Comparison of ENCODE assay signal across 19 cellular contexts in the genomic region with DNA sequence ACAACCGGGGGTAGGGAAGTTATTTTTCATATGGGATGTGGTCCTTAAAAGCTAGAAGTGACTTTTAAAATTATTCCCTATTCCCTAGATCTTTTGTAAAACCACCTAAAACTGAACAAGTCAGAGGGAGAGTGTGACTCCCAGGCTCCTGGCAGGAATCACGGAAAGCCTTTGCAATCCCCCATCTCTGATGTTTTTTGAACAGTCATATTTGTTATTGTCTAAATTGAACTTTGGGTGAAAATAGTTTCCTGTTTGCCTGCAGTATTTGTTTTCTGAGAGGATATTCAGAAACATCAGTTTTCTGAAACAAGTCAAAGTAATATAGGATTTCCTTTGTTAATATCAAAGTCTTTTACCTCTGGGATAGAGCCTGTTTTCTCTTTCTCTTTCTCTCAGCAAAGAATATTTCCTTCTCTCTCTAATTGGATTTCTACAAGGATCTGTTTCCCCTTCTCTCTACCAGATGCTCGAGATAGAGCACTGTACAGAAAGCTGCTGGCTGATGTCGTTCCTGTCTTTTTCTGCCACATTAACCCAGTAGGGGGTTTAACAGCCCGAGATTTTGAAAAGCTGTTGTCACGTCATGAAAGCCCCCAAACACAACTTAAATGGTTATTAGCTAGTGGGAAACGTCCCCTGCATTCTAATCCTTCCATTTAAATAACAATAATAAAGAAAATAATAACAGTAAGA.
"Had no signal": no experiment of that assay in that cellular context is flagged by ENCODE, and none has a peak within 500 bp of the region (broad histone marks: within the 10 kb centered on the region; RNA-seq: fewer than 3 reads in every experiment).

No MANE protein-coding gene starts in this region.

- H3K4me3 ChIP-seq: ascending aorta, left ventricle myocardium inferior, pancreas, prostate gland, stomach, thyroid gland had no signal

- H3K27ac ChIP-seq: ascending aorta, brain microvascular endothelial cell, epithelial cell of prostate, left ventricle myocardium inferior, pancreas, prostate gland, thyroid gland had no signal

- H3K4me1 ChIP-seq: ascending aorta, pancreas, prostate gland had no signal

- H3K27me3 ChIP-seq: ascending aorta, brain microvascular endothelial cell, pancreas, stomach, thyroid gland had no signal

- H3K9me3 Mint-ChIP-seq: activated naive CD4-positive, alpha-beta T cell treated with anti-CD3 and anti-CD28 coated beads, Interleukin-2, amount 10 ng/mL, durations not matched to agents 7 days and 5 days; activated naive CD8-positive, alpha-beta T cell treated with anti-CD3 and anti-CD28 coated beads, Interleukin-2, amount 10 ng/mL, durations not matched to agents 7 days and 5 days; activated T-cell treated with anti-CD3 and anti-CD28 coated beads, Interleukin-2, amount 50 U/mL, for 24 hours; naive B cell; nephron progenitor cell; stimulated activated naive B cell treated with anti-CD40 and anti-IgM and Interleukin-4, amounts not matched to agents 10 μg/mL and 1 μg/mL and 100 μg/mL, for 72 hours had no signal

- H3K9me3 ChIP-seq: ascending aorta, left ventricle myocardium inferior, pancreas, prostate gland, stomach, thyroid gland had no signal

- FAIRE-seq: frontal cortex, pancreas, TTC549 had no signal

- DNase-seq: activated CD4-positive, alpha-beta T cell treated with anti-CD3 and anti-CD28 coated beads, Interleukin-2, amount 50 U/mL, for 4 hours; activated gamma-delta T cell; cortex of kidney; naive B cell; stimulated activated naive B cell treated with anti-CD40 and anti-IgM and Interleukin-4, amounts not matched to agents 10 μg/mL and 1 μg/mL and 100 μg/mL, for 72 hours had no signal

- H3K36me3 ChIP-seq: ascending aorta, brain microvascular endothelial cell, left ventricle myocardium inferior, pancreas, prostate gland, stomach, thyroid gland had no signal

- H3K27me3 Mint-ChIP-seq: activated T-cell treated with anti-CD3 and anti-CD28 coated beads, Interleukin-2, amount 50 U/mL, for 24 hours; naive B cell; stimulated activated naive B cell treated with anti-CD40 and anti-IgM and Interleukin-4, amounts not matched to agents 10 μg/mL and 1 μg/mL and 100 μg/mL, for 72 hours had no signal

- H3K4me1 Mint-ChIP-seq: activated naive CD4-positive, alpha-beta T cell treated with anti-CD3 and anti-CD28 coated beads, Interleukin-2, amount 10 ng/mL, durations not matched to agents 7 days and 5 days; activated naive CD8-positive, alpha-beta T cell treated with anti-CD3 and anti-CD28 coated beads, Interleukin-2, amount 10 ng/mL, durations not matched to agents 7 days and 5 days; naive B cell; stimulated activated naive B cell treated with anti-CD40 and anti-IgM and Interleukin-4, amounts not matched to agents 10 μg/mL and 1 μg/mL and 100 μg/mL, for 72 hours had no signal

- H3K4me3 Mint-ChIP-seq: activated naive CD4-positive, alpha-beta T cell treated with anti-CD3 and anti-CD28 coated beads, Interleukin-2, amount 10 ng/mL, durations not matched to agents 7 days and 5 days; activated naive CD8-positive, alpha-beta T cell treated with anti-CD3 and anti-CD28 coated beads, Interleukin-2, amount 10 ng/mL, durations not matched to agents 7 days and 5 days; activated T-cell treated with anti-CD3 and anti-CD28 coated beads, Interleukin-2, amount 50 U/mL, for 24 hours; naive B cell; nephron progenitor cell; stimulated activated naive B cell treated with anti-CD40 and anti-IgM and Interleukin-4, amounts not matched to agents 10 μg/mL and 1 μg/mL and 100 μg/mL, for 72 hours had no signal

- H3K27ac Mint-ChIP-seq: activated naive CD4-positive, alpha-beta T cell treated with anti-CD3 and anti-CD28 coated beads, Interleukin-2, amount 10 ng/mL, durations not matched to agents 7 days and 5 days; activated naive CD8-positive, alpha-beta T cell treated with anti-CD3 and anti-CD28 coated beads, Interleukin-2, amount 10 ng/mL, durations not matched to agents 7 days and 5 days; activated T-cell treated with anti-CD3 and anti-CD28 coated beads, Interleukin-2, amount 50 U/mL, for 24 hours; naive B cell; nephron progenitor cell; stimulated activated naive B cell treated with anti-CD40 and anti-IgM and Interleukin-4, amounts not matched to agents 10 μg/mL and 1 μg/mL and 100 μg/mL, for 72 hours had no signal

- H3K36me3 Mint-ChIP-seq: activated naive CD4-positive, alpha-beta T cell treated with anti-CD3 and anti-CD28 coated beads, Interleukin-2, amount 10 ng/mL, durations not matched to agents 7 days and 5 days; activated naive CD8-positive, alpha-beta T cell treated with anti-CD3 and anti-CD28 coated beads, Interleukin-2, amount 10 ng/mL, durations not matched to agents 7 days and 5 days; naive B cell; stimulated activated naive B cell treated with anti-CD40 and anti-IgM and Interleukin-4, amounts not matched to agents 10 μg/mL and 1 μg/mL and 100 μg/mL, for 72 hours had no signal
